In genomic region chr12:943051-943450, GRCh38 we compare ENCODE assay signal across 17 cellular contexts.
"Had no signal": no experiment of that assay in that cellular context is flagged by ENCODE, and none has a peak within 500 bp of the region (broad histone marks: within the 10 kb centered on the region; RNA-seq: fewer than 3 reads in every experiment).

No MANE protein-coding gene starts in this region.

- DNase-seq: activated CD4-positive, alpha-beta memory T cell treated with anti-CD3 and anti-CD28 coated beads for 36 hours; activated CD4-positive, CD25-positive, alpha-beta regulatory T cell treated with anti-CD3 and anti-CD28 coated beads, Interleukin-2, amount 50 U/mL, for 72 hours; activated CD8-positive, alpha-beta memory T cell treated with anti-CD3 and anti-CD28 coated beads, Interleukin-2, amount 50 U/mL, for 4 hours; activated naive CD4-positive, alpha-beta T cell treated with anti-CD3 and anti-CD28 coated beads, Interleukin-2, amount 50 U/mL, for 16 hours; adrenal gland; caudate nucleus; effector CD8-positive, alpha-beta T cell; hypothalamus; nephron progenitor cell; small intestine; SW 1271 had no signal

- H3K9me3 Mint-ChIP-seq: activated CD4-positive, alpha-beta memory T cell treated with anti-CD3 and anti-CD28 coated beads for 36 hours; activated T-helper 1 cell treated with anti-CD3 and anti-CD28 coated beads, Interleukin-12 subunit alpha, Interleukin-12 subunit beta, Interleukin-2, Interleukin-4 antibody, amounts not matched to agents 30 ng/mL and 10 ng/mL and 1 ng/mL, durations not matched to agents 14 hours and 24 hours and 36 hours; T-helper 2 cell treated with Interferon-gamma antibody and Interleukin-4, amounts not matched to agents 5 μg/mL and 100 μg/mL, for 36 hours had no signal

- H3K9me3 ChIP-seq: adrenal gland, tibial nerve, vagina had no signal

- H3K27ac Mint-ChIP-seq: activated CD4-positive, alpha-beta memory T cell treated with anti-CD3 and anti-CD28 coated beads for 36 hours; activated T-helper 1 cell treated with anti-CD3 and anti-CD28 coated beads, Interleukin-12 subunit alpha, Interleukin-12 subunit beta, Interleukin-2, Interleukin-4 antibody, amounts not matched to agents 30 ng/mL and 10 ng/mL and 1 ng/mL, durations not matched to agents 14 hours and 24 hours and 36 hours; nephron progenitor cell; T-helper 2 cell treated with Interferon-gamma antibody and Interleukin-4, amounts not matched to agents 5 μg/mL and 100 μg/mL, for 36 hours had no signal

- H3K27ac ChIP-seq: adrenal gland, coronary artery, epithelial cell of prostate, tibial nerve, vagina had no signal

- H3K4me3 Mint-ChIP-seq: activated CD4-positive, alpha-beta memory T cell treated with anti-CD3 and anti-CD28 coated beads for 36 hours; activated T-helper 1 cell treated with anti-CD3 and anti-CD28 coated beads, Interleukin-12 subunit alpha, Interleukin-12 subunit beta, Interleukin-2, Interleukin-4 antibody, amounts not matched to agents 30 ng/mL and 10 ng/mL and 1 ng/mL, durations not matched to agents 14 hours and 24 hours and 36 hours; nephron progenitor cell; T-helper 2 cell treated with Interferon-gamma antibody and Interleukin-4, amounts not matched to agents 5 μg/mL and 100 μg/mL, for 36 hours had no signal

- H3K27me3 ChIP-seq: adrenal gland, tibial nerve, vagina had no signal

- H3K27me3 Mint-ChIP-seq: activated CD4-positive, alpha-beta memory T cell treated with anti-CD3 and anti-CD28 coated beads for 36 hours had no signal

- H3K4me3 ChIP-seq: adrenal gland, coronary artery, tibial nerve, vagina had no signal
